ENCODE assay signal across 1 cellular context in the genomic region with DNA sequence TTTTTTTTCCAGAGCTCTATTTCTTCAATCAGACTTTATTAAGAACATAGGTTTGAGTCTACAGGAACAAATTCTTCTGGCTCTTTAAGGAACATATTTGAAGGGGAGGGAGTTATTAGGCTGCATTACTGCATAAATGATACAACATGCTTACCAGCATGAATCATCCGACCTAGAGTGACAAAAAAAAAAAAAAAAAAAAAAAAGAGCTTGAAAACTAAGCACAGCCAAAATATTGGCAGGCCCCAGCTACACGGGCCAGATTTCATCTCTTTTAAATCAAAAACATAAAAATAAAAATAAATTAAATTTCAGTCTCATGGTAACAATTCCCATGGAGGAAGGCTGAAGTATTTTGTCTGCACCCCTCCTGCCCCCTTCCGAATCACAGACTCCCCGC.
TF ChIP-seq lines count a peak whose summit lies in the region.

No MANE protein-coding gene starts in this region.

TF ChIP-seq in HEK293, 187 proteins besides CTCF, POLR2A, EP300 and RAD21 (continued from another document):
- TF ChIP-seq, protein P1, sequence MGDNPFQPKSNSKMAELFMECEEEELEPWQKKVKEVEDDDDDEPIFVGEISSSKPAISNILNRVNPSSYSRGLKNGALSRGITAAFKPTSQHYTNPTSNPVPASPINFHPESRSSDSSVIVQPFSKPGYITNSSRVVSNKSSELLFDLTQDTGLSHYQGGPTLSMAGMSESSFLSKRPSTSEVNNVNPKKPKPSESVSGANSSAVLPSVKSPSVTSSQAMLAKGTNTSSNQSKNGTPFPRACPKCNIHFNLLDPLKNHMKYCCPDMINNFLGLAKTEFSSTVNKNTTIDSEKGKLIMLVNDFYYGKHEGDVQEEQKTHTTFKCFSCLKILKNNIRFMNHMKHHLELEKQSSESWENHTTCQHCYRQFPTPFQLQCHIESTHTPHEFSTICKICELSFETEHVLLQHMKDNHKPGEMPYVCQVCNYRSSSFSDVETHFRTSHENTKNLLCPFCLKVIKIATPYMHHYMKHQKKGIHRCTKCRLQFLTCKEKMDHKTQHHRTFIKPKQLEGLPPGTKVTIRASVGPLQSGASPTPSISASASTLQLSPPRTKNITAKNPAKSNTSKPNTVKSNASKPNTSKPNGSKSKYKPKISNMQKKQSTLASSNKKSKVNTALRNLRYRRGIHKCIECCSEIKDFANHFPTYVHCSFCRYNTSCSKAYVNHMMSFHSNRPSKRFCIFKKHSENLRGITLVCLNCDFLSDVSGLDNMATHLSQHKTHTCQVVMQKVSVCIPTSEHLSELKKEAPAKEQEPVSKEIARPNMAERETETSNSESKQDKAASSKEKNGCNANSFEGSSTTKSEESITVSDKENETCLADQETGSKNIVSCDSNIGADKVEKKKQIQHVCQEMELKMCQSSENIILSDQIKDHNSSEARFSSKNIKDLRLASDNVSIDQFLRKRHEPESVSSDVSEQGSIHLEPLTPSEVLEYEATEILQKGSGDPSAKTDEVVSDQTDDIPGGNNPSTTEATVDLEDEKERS (tag by site-specific recombination; IDR thresholded peaks at IDR 0.05) = no peak
- TF ChIP-seq ZNF24 (tag by site-specific recombination; IDR thresholded peaks at IDR 0.05) (0 out of 2 replicates have a peak, but pooled peaks have one; percentile 13), ZNF184 (tag by site-specific recombination; IDR thresholded peaks at IDR 0.05) (no peak)
- TF ChIP-seq, protein P2, sequence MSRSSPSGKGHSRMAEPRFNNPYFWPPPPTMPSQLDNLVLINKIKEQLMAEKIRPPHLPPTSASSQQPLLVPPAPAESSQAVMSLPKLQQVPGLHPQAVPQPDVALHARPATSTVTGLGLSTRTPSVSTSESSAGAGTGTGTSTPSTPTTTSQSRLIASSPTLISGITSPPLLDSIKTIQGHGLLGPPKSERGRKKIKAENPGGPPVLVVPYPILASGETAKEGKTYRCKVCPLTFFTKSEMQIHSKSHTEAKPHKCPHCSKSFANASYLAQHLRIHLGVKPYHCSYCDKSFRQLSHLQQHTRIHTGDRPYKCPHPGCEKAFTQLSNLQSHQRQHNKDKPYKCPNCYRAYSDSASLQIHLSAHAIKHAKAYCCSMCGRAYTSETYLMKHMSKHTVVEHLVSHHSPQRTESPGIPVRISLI (tag by site-specific recombination; IDR thresholded peaks at IDR 0.05) = peak; percentile 91
